In genomic region chr3:49121244-49121671, GRCh38 we compare ENCODE assay signal across 8 cellular contexts. TPM values are rescaled to one million over a fixed set of nuclear protein-coding genes. Genes with fewer than 3 reads are reported as not detected.
A peak's percentile ranks its signal among the peaks of the same experiment; 100 is the strongest.
DNase-seq lines count a peak whose midpoint lies in the region; ATAC-seq and TF ChIP-seq lines count a peak whose summit lies in the region.

No MANE protein-coding gene starts in this region.

- no peaks in the 10 kb centered on the region for H3K27me3 ChIP-seq in CD4-positive, CD25-positive, alpha-beta regulatory T cell (ENCODE audit: control insufficient read depth, insufficient read depth, low read length)
- H3K27me3 ChIP-seq in dorsolateral prefrontal cortex (no peaks in the 10 kb centered on the region), osteoblast (ENCODE audit: insufficient read depth, low read length) (no peaks in the 10 kb centered on the region)

- peak overlapping the region; percentile 84 to 89 (median 88) for H3K4me3 Mint-ChIP-seq in CD4-positive, CD25-positive, alpha-beta regulatory T cell

- peaks cover 0 to 1% (median 0%) of the 10 kb centered on the region in 7 donors for H3K9me3 Mint-ChIP-seq in CD4-positive, CD25-positive, alpha-beta regulatory T cell

- peaks cover 5% of the 10 kb centered on the region for H3K36me3 Mint-ChIP-seq in CD4-positive, CD25-positive, alpha-beta regulatory T cell

- no peak for TF ChIP-seq POLR2A in NB4 (IDR thresholded peaks at IDR 0.05; ENCODE audit: extremely low read depth, insufficient read length)

- peak overlapping the region; percentile 96 for H3K4me2 ChIP-seq in osteoblast (ENCODE audit: insufficient read depth, low read length)

- peak overlapping the region; percentile 37 for H3K4me3 ChIP-seq in CD4-positive, CD25-positive, alpha-beta regulatory T cell (ENCODE audit: low read depth, low read length)
- peak overlapping the region; percentile 93 for H3K4me3 ChIP-seq in NB4 (ENCODE audit: low read depth, low read length)
- peak overlapping the region; percentile 51 to 100 (median 96) for H3K4me3 ChIP-seq in dorsolateral prefrontal cortex
- H3K4me3 ChIP-seq in osteoblast (ENCODE audit: insufficient read depth, low read length), result peak overlapping the region; percentile 93

- no peaks in the 10 kb centered on the region for H3K9me3 ChIP-seq in CD4-positive, CD25-positive, alpha-beta regulatory T cell (ENCODE audit: control insufficient read depth in 2 of 2, low read length in 2 of 2)
- H3K9me3 ChIP-seq in osteoblast (ENCODE audit: low read depth, low read length), result no peaks in the 10 kb centered on the region

- H3K27me3 Mint-ChIP-seq in CD4-positive, CD25-positive, alpha-beta regulatory T cell, result peaks cover 5% of the 10 kb centered on the region

- TF ChIP-seq CTCF in NB4 (IDR thresholded peaks at IDR 0.05; ENCODE audit: low read depth, low read length), result no peak
- no peak for TF ChIP-seq CTCF in dorsolateral prefrontal cortex (IDR thresholded peaks at IDR 0.05 in 54 of 56, conservative IDR thresholded peaks at IDR 0.05 in 2 of 56; ENCODE audit: low read depth in 1 of 56, partially characterized antibody in 56 of 56)
- no peak for TF ChIP-seq CTCF in osteoblast (IDR thresholded peaks at IDR 0.05; ENCODE audit: extremely low read depth, low read depth, low read length)

- no peak for ATAC-seq in CD4-positive, CD25-positive, alpha-beta regulatory T cell (ENCODE audit: low read depth in 2 of 2)
- no peak for ATAC-seq in HG03025 (IDR thresholded peaks at IDR 0.05; ENCODE audit: low FRiP score, unreplicated experiment)
- no peak for ATAC-seq in GM21576 (IDR thresholded peaks at IDR 0.05; ENCODE audit: unreplicated experiment)

- peaks cover 26% of the 10 kb centered on the region for H3K79me2 ChIP-seq in osteoblast (ENCODE audit: insufficient read depth, low read length)

- peak overlapping the region; percentile 91 for H3K27ac ChIP-seq in CD4-positive, CD25-positive, alpha-beta regulatory T cell (ENCODE audit: insufficient read depth, low read length, poor library complexity, severe bottlenecking)
- H3K27ac ChIP-seq in dorsolateral prefrontal cortex, result peak overlapping the region; percentile 68 to 98 (median 94)
- peak overlapping the region; percentile 86 for H3K27ac ChIP-seq in osteoblast (ENCODE audit: low read depth, low read length)

- DNase-seq in CD4-positive, CD25-positive, alpha-beta regulatory T cell, result no peak
- DNase-seq in NB4 (ENCODE audit: low read depth) (no peak), dorsolateral prefrontal cortex (no peak), osteoblast (ENCODE audit: insufficient read length, low spot score, missing footprints) (peak; percentile 83), SHP77 treated with DMSO at 0.1 percent for 48 hours (lab: John Stamatoyannopoulos, UW) (no peak), NCI-H2107 (lab: John Stamatoyannopoulos, UW) (no peak)

- H3K4me1 ChIP-seq in CD4-positive, CD25-positive, alpha-beta regulatory T cell (ENCODE audit: control insufficient read depth, insufficient read depth, low read length, poor library complexity, severe bottlenecking), result peaks cover 26% of the 10 kb centered on the region
- peaks cover 12% of the 10 kb centered on the region for H3K4me1 ChIP-seq in osteoblast (ENCODE audit: insufficient read depth, low read length)

- H2AFZ ChIP-seq in osteoblast (ENCODE audit: low read length), result no peak overlapping the region

- peak overlapping the region; percentile 56 to 94 (median 84) for H3K27ac Mint-ChIP-seq in CD4-positive, CD25-positive, alpha-beta regulatory T cell

- intact Hi-C loops in dorsolateral prefrontal cortex (cut with DNase I), result loop anchor here in 1 of 2 donors (5.0 kb wide), 1 partner anchor 99 kb away; the partner anchor contains the start of gene NDUFAF3

- H4K20me1 ChIP-seq in osteoblast (ENCODE audit: insufficient read depth, low read length), result peaks cover 16% of the 10 kb centered on the region

- H3K36me3 ChIP-seq in CD4-positive, CD25-positive, alpha-beta regulatory T cell (ENCODE audit: control insufficient read depth, insufficient read depth, low read length), result peaks cover 25% of the 10 kb centered on the region
- H3K36me3 ChIP-seq in osteoblast (ENCODE audit: insufficient read depth, low read length), result peaks cover 78% of the 10 kb centered on the region

- H3K4me1 Mint-ChIP-seq in CD4-positive, CD25-positive, alpha-beta regulatory T cell, result peaks cover 0 to 21% (median 5%) of the 10 kb centered on the region in 4 donors

RNA-seq across cellular contexts. Expression of gene USP19, which starts 0.6 kb away (rescaled TPM):
- 57.8 TPM for total RNA-seq in CD4-positive, CD25-positive, alpha-beta regulatory T cell
- 10 to 100 TPM; 23.4 to 29.2 (median 25.4) TPM for polyA plus RNA-seq in CD4-positive, CD25-positive, alpha-beta regulatory T cell
- total RNA-seq in dorsolateral prefrontal cortex (10 to 100 TPM; 46.6 to 83.3 (median 64.9) TPM), osteoblast (37.1 and 49.6 TPM in 2 replicates)

RNA-seq across cellular contexts. Expression of gene LAMB2, which starts 11.6 kb away (rescaled TPM):
- 1.4 TPM for total RNA-seq in CD4-positive, CD25-positive, alpha-beta regulatory T cell
- under 1 TPM in 1 of 4 donors, not detected in 3; 0.57 TPM for polyA plus RNA-seq in CD4-positive, CD25-positive, alpha-beta regulatory T cell
- total RNA-seq in dorsolateral prefrontal cortex, result 100 to 1,000 TPM in 26 of 120 experiments, 10 to 100 TPM in 94; 38.5 to 204 (median 77.6) TPM
- total RNA-seq in osteoblast, result 355 and 450 TPM in 2 replicates

RNA-seq across cellular contexts. Expression of gene QARS1, which starts 16.7 kb away (rescaled TPM):
- total RNA-seq in CD4-positive, CD25-positive, alpha-beta regulatory T cell, result 224 TPM
- polyA plus RNA-seq in CD4-positive, CD25-positive, alpha-beta regulatory T cell, result 100 to 1,000 TPM; 102 to 157 (median 132) TPM
- total RNA-seq in dorsolateral prefrontal cortex, result 100 to 1,000 TPM in 21 of 120 experiments, 10 to 100 TPM in 99; 56.5 to 123 (median 85.5) TPM
- total RNA-seq in osteoblast, result 360 and 416 TPM in 2 replicates

RNA-seq across cellular contexts. Expression of gene QRICH1, which starts 27.4 kb away (rescaled TPM):
- total RNA-seq in CD4-positive, CD25-positive, alpha-beta regulatory T cell, result 219 TPM
- polyA plus RNA-seq in CD4-positive, CD25-positive, alpha-beta regulatory T cell, result 10 to 100 TPM; 20.0 to 26.8 (median 24.1) TPM
- 100 to 1,000 TPM in 116 of 120 experiments, 10 to 100 TPM in 4; 86.4 to 157 (median 121) TPM for total RNA-seq in dorsolateral prefrontal cortex
- 136 and 167 TPM in 2 replicates for total RNA-seq in osteoblast

RNA-seq across cellular contexts. Expression of gene CCDC71, which starts 44.9 kb away (rescaled TPM):
- 12.9 TPM for total RNA-seq in CD4-positive, CD25-positive, alpha-beta regulatory T cell
- polyA plus RNA-seq in CD4-positive, CD25-positive, alpha-beta regulatory T cell, result 1 to 10 TPM in 2 of 4 donors, under 1 TPM in 2; 0.76 to 2.2 (median 1.3) TPM
- 10 to 100 TPM in 111 of 120 experiments, 1 to 10 TPM in 9; 8.3 to 19.2 (median 13.6) TPM for total RNA-seq in dorsolateral prefrontal cortex
- total RNA-seq in osteoblast, result 19.2 and 22.8 TPM in 2 replicates

Comparison
In these comparisons a context has a peak if more than half of its experiments do, and no peak if none do; other contexts are left out.
1. H3K4me3 ChIP-seq: peak in every context shown above with its lines; median percentile 96 in dorsolateral prefrontal cortex; 93 in NB4; 93 in osteoblast; 37 in CD4-positive, CD25-positive, alpha-beta regulatory T cell.
2. RNA of gene LAMB2, which starts 11.6 kb away (total RNA-seq): 355 to 450 TPM in osteoblast and 38.5 to 204 TPM in dorsolateral prefrontal cortex; 1.4 TPM in CD4-positive, CD25-positive, alpha-beta regulatory T cell (single experiment); every median in the first group is over 10 times any median in the second.
3. Peak in every context shown above with its lines, with median percentiles within 50 percentile points of each other: H3K27ac ChIP-seq.